Comparison of ENCODE assay signal across 8 cellular contexts in genomic region chr1:209692745-209693504, GRCh38. TPM values are rescaled to one million over a fixed set of nuclear protein-coding genes. Genes with fewer than 3 reads are reported as not detected.
DNase-seq lines count a peak whose midpoint lies in the region; ATAC-seq, FAIRE-seq and TF ChIP-seq lines count a peak whose summit lies in the region.

No MANE protein-coding gene starts in this region.

- no peaks in the 10 kb centered on the region for H3K9me3 ChIP-seq in CD4-positive, CD25-positive, alpha-beta regulatory T cell (ENCODE audit: control insufficient read depth in 2 of 2, low read length in 2 of 2)
- H3K9me3 ChIP-seq in MG63 (no peaks in the 10 kb centered on the region), pancreas (no peaks in the 10 kb centered on the region), transverse colon (no peaks in the 10 kb centered on the region)

- no peaks in the 10 kb centered on the region for H3K36me3 Mint-ChIP-seq in CD4-positive, CD25-positive, alpha-beta regulatory T cell

- peaks cover 10% of the 10 kb centered on the region for H3K27me3 Mint-ChIP-seq in CD4-positive, CD25-positive, alpha-beta regulatory T cell

- no peak overlapping the region for H3K27ac ChIP-seq in CD4-positive, CD25-positive, alpha-beta regulatory T cell (ENCODE audit: insufficient read depth, low read length, poor library complexity, severe bottlenecking)
- H3K27ac ChIP-seq in pancreas (no peak overlapping the region), transverse colon (peak overlapping the region in 1 of 4 donors; percentile 23)

- TF ChIP-seq CTCF in pancreas (IDR thresholded peaks at IDR 0.05) (peak; percentile 70 to 80 (median 73)), transverse colon (IDR thresholded peaks at IDR 0.05) (peak; percentile 79 to 88 (median 87))

- in situ Hi-C loops in SK-MEL-5 (cut with HindIII; ENCODE audit: low pct_unique_long_range_greater_than_20kb, low sequenced_read_pairs): no loop called here
- in situ Hi-C loops in transverse colon (cut with MboI; ENCODE audit: low pct_ligation_motif_present in 1 of 4, low pct_unique_long_range_greater_than_20kb in 1 of 4, low sequenced_read_pairs in 3 of 4): loop anchor here in 3 of 4 donors (5.0 to 10.0 kb wide), 2 partner anchors 116 to 118 kb away; no protein-coding TSS in a partner anchor

- intact Hi-C loops in pancreas (cut with DNase I): loop anchor here in 1 of 3 donors (5.0 to 10.0 kb wide), 2 partner anchors 88 to 116 kb away; no protein-coding TSS in a partner anchor
- intact Hi-C loops in transverse colon (cut with DNase I; ENCODE audit: low total_unique reads): loop anchor here (5.0 kb wide), 1 partner anchor 116 kb away; no protein-coding TSS in a partner anchor

- peak; percentile 64 for FAIRE-seq in pancreas (lab: Jason Lieb, UNC)

- WGBS in pancreas, 2 donors: 0% methylated on average over 3 of the region's 3 CpGs
- WGBS in transverse colon (ENCODE audit: low coverage in 1 of 2), 2 donors: 0 to 4% methylated on average over 1 to 3 of the region's 3 CpGs

- DNase-seq in CD4-positive, CD25-positive, alpha-beta regulatory T cell: peak; percentile 39 to 75 (median 52)
- peak; percentile 64 for DNase-seq in MG63
- DNase-seq in SK-MEL-5 (ENCODE audit: low read depth, low spot score): peak; percentile 86
- DNase-seq in activated naive CD4-positive, alpha-beta T cell (lab: John Stamatoyannopoulos, UW): peak; percentile 16 to 49 (median 32)
- DNase-seq in globus pallidus (ENCODE audit: low spot score): peak; percentile 80
- peak in 5 of 6 donors; percentile 43 to 79 (median 72) for DNase-seq in pancreas
- peak; percentile 79 for DNase-seq in transverse colon

- peak in 1 of 2 donors; percentile 48 for ATAC-seq in CD4-positive, CD25-positive, alpha-beta regulatory T cell (ENCODE audit: low read depth in 2 of 2)
- peak; percentile 62 for ATAC-seq in GM21367 (IDR thresholded peaks at IDR 0.05; ENCODE audit: unreplicated experiment)
- peak; percentile 69 to 84 (median 83) for ATAC-seq in pancreas

- no peaks in the 10 kb centered on the region for H3K9me3 Mint-ChIP-seq in CD4-positive, CD25-positive, alpha-beta regulatory T cell

- no peak for TF ChIP-seq POLR2A in transverse colon (IDR thresholded peaks at IDR 0.05)

- H3K4me3 Mint-ChIP-seq in CD4-positive, CD25-positive, alpha-beta regulatory T cell: no peak overlapping the region

- H3K4me1 ChIP-seq in CD4-positive, CD25-positive, alpha-beta regulatory T cell (ENCODE audit: control insufficient read depth, insufficient read depth, low read length, poor library complexity, severe bottlenecking): no peaks in the 10 kb centered on the region
- H3K4me1 ChIP-seq in pancreas (no peaks in the 10 kb centered on the region), transverse colon (peaks cover 0 to 24% (median 3%) of the 10 kb centered on the region in 4 donors)

- no peaks in the 10 kb centered on the region for H3K36me3 ChIP-seq in CD4-positive, CD25-positive, alpha-beta regulatory T cell (ENCODE audit: control insufficient read depth, insufficient read depth, low read length)
- no peaks in the 10 kb centered on the region for H3K36me3 ChIP-seq in MG63
- H3K36me3 ChIP-seq in pancreas: no peaks in the 10 kb centered on the region
- H3K36me3 ChIP-seq in transverse colon: no peaks in the 10 kb centered on the region

- H3K27me3 ChIP-seq in CD4-positive, CD25-positive, alpha-beta regulatory T cell (ENCODE audit: control insufficient read depth, insufficient read depth, low read length): no peaks in the 10 kb centered on the region
- H3K27me3 ChIP-seq in MG63: peaks cover 16% of the 10 kb centered on the region
- no peaks in the 10 kb centered on the region for H3K27me3 ChIP-seq in pancreas
- H3K27me3 ChIP-seq in transverse colon: no peaks in the 10 kb centered on the region

- no peak overlapping the region for H3K4me3 ChIP-seq in CD4-positive, CD25-positive, alpha-beta regulatory T cell (ENCODE audit: low read depth, low read length)
- no peak overlapping the region for H3K4me3 ChIP-seq in MG63
- H3K4me3 ChIP-seq in pancreas: no peak overlapping the region
- H3K4me3 ChIP-seq in transverse colon: no peak overlapping the region

- H3K4me1 Mint-ChIP-seq in CD4-positive, CD25-positive, alpha-beta regulatory T cell: peaks cover 4 to 18% (median 5%) of the 10 kb centered on the region in 4 donors

- H3K27ac Mint-ChIP-seq in CD4-positive, CD25-positive, alpha-beta regulatory T cell: peak overlapping the region in 1 of 3 donors; percentile 81

- no peak for TF ChIP-seq EP300 in transverse colon (IDR thresholded peaks at IDR 0.05; ENCODE audit: low read depth)

RNA-seq across cellular contexts. Expression of gene HSD11B1, which starts 11.7 kb away (rescaled TPM):
- total RNA-seq in CD4-positive, CD25-positive, alpha-beta regulatory T cell: 0.47 TPM
- polyA plus RNA-seq in CD4-positive, CD25-positive, alpha-beta regulatory T cell: under 1 TPM; 0.38 to 0.74 (median 0.64) TPM
- not detected in 2 replicates for total RNA-seq in MG63 (2014; rRNA removed; shearing (Covaris generic); ENCODE audit: low replicate concordance)
- not detected in 2 replicates for total RNA-seq in SK-MEL-5 (2014; rRNA removed; shearing (Covaris generic))
- polyA plus RNA-seq in SK-MEL-5 (2015; cell fraction: cytosol; rRNA removed): not detected in 2 replicates
- not detected in 2 replicates for polyA plus RNA-seq in SK-MEL-5 (2015; cell fraction: nucleus; rRNA removed)
- total RNA-seq in pancreas (1 to 10 TPM in 3 of 6 donors, under 1 TPM in 2, not detected in 1; 0.51 to 5.6 (median 1.4) TPM), transverse colon (1 to 10 TPM in 3 of 4 donors, not detected in 1; 1.5 to 3.7 (median 2.6) TPM)
- under 1 TPM in 1 of 2 donors, not detected in 1; 0.47 TPM for polyA plus RNA-seq in pancreas

RNA-seq across cellular contexts. Expression of gene G0S2, which starts 17.7 kb away (rescaled TPM):
- total RNA-seq in CD4-positive, CD25-positive, alpha-beta regulatory T cell: not detected
- polyA plus RNA-seq in CD4-positive, CD25-positive, alpha-beta regulatory T cell: under 1 TPM in 1 of 4 donors, not detected in 3; 0.48 TPM
- total RNA-seq in MG63 (2014; rRNA removed; shearing (Covaris generic); ENCODE audit: low replicate concordance): 4.7 TPM in 1 of 2 replicates, not detected in the other
- total RNA-seq in SK-MEL-5 (2014; rRNA removed; shearing (Covaris generic)): 0.18 TPM in 1 of 2 replicates, not detected in the other
- polyA plus RNA-seq in SK-MEL-5 (2015; cell fraction: cytosol; rRNA removed): 0.56 and 1.2 TPM in 2 replicates
- 0.33 TPM in 1 of 2 replicates, not detected in the other for polyA plus RNA-seq in SK-MEL-5 (2015; cell fraction: nucleus; rRNA removed)
- 10 to 100 TPM in 3 of 6 donors, 1 to 10 TPM in 3; 2.9 to 69.8 (median 11.2) TPM for total RNA-seq in pancreas
- polyA plus RNA-seq in pancreas: 10 to 100 TPM; 17.4 to 18.7 TPM
- 10 to 100 TPM in 2 of 4 donors, 1 to 10 TPM in 2; 1.8 to 84.2 (median 26.9) TPM for total RNA-seq in transverse colon

RNA-seq across cellular contexts. Expression of gene LAMB3, which starts 40.7 kb away (rescaled TPM):
- total RNA-seq in CD4-positive, CD25-positive, alpha-beta regulatory T cell: 0.96 TPM
- polyA plus RNA-seq in CD4-positive, CD25-positive, alpha-beta regulatory T cell: under 1 TPM in 3 of 4 donors, not detected in 1; 0.24 to 0.74 (median 0.54) TPM
- total RNA-seq in MG63 (2014; rRNA removed; shearing (Covaris generic); ENCODE audit: low replicate concordance): 1.5 and 4.7 TPM in 2 replicates
- 0.88 and 2.0 TPM in 2 replicates for total RNA-seq in SK-MEL-5 (2014; rRNA removed; shearing (Covaris generic))
- polyA plus RNA-seq in SK-MEL-5 (2015; cell fraction: cytosol; rRNA removed): 1.7 and 4.2 TPM in 2 replicates
- 1.1 and 1.3 TPM in 2 replicates for polyA plus RNA-seq in SK-MEL-5 (2015; cell fraction: nucleus; rRNA removed)
- total RNA-seq in pancreas: 10 to 100 TPM in 2 of 6 donors, 1 to 10 TPM in 4; 2.7 to 25.8 (median 4.9) TPM
- 1 to 10 TPM; 1.4 to 2.2 TPM for polyA plus RNA-seq in pancreas
- 100 to 1,000 TPM in 3 of 4 donors, 10 to 100 TPM in 1; 47.2 to 147 (median 126) TPM for total RNA-seq in transverse colon

Comparison
In these comparisons a context has a peak if more than half of its experiments do, and no peak if none do; other contexts are left out.
1. DNase-seq: peak in every context shown above with its lines; median percentile 86 in SK-MEL-5; 80 in globus pallidus; 79 in transverse colon; 72 in pancreas; 64 in MG63; 52 in CD4-positive, CD25-positive, alpha-beta regulatory T cell; 32 in activated naive CD4-positive, alpha-beta T cell.